22 cellular contexts compared by ENCODE assay signal in the genomic region with DNA sequence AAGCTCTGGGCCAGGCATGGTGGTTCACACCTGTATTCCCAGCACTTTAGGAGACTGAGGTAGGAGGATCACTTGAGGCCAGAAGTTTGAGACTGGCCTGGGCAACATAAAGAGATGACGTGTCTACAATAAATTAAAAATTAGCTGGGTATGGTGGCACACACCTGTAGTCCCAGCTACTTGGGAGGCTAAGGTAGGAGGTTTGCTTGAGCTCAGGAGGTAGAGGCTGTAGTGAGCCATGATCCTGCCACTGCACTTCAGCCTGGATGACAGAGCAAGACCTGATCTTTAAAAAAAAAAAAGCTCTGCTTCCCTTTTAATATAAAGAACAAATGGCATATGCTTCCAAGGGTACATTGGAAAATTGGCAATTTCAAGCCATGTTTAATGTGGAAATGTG. TPM values are rescaled to one million over a fixed set of nuclear protein-coding genes. Genes with fewer than 3 reads are reported as not detected.
DNase-seq lines count a peak whose midpoint lies in the region; ATAC-seq, FAIRE-seq and TF ChIP-seq lines count a peak whose summit lies in the region.
"Had no signal": no experiment of that assay in that cellular context is flagged by ENCODE, and none has a peak within 500 bp of the region (broad histone marks: within the 10 kb centered on the region; RNA-seq: fewer than 3 reads in every experiment).

No MANE protein-coding gene starts in this region.

- no peak overlapping the region for H2BK5ac ChIP-seq in mesenchymal stem cell (ENCODE audit: low read depth, low read length, poor library complexity, severe bottlenecking)

- H3K27me3 ChIP-seq in HepG2 (ENCODE audit: control insufficient read depth in 1 of 2, insufficient read depth in 2 of 2, low read length in 2 of 2), result no peaks in the 10 kb centered on the region
- H3K27me3 ChIP-seq in right lobe of liver, result no peaks in the 10 kb centered on the region
- H3K27me3 ChIP-seq in mesenchymal stem cell (ENCODE audit: control insufficient read depth in 1 of 2, insufficient read depth in 1 of 2, low read length in 2 of 2), result no peaks in the 10 kb centered on the region
- H3K27me3 ChIP-seq in smooth muscle cell (ENCODE audit: low read depth), result no peaks in the 10 kb centered on the region
- H3K27me3 ChIP-seq in Karpas-422 (ENCODE audit: low read length), result no peaks in the 10 kb centered on the region
- H3K27me3 ChIP-seq: BLaER1 had no signal

- no peak overlapping the region for H3K18ac ChIP-seq in mesenchymal stem cell (ENCODE audit: low read depth in 1 of 2, low read length in 2 of 2)

- no peaks in the 10 kb centered on the region for H3K9me3 ChIP-seq in HepG2 (ENCODE audit: low read length)
- H3K9me3 ChIP-seq in right lobe of liver, result no peaks in the 10 kb centered on the region
- no peaks in the 10 kb centered on the region for H3K9me3 ChIP-seq in SK-N-MC (ENCODE audit: low read depth, low read length)
- no peaks in the 10 kb centered on the region for H3K9me3 ChIP-seq in mesenchymal stem cell (ENCODE audit: control insufficient read depth, low read length)
- H3K9me3 ChIP-seq in smooth muscle cell (replicated peaks; ENCODE audit: low read depth), result no peaks in the 10 kb centered on the region
- H3K9me3 ChIP-seq in Karpas-422 (ENCODE audit: low read length), result no peaks in the 10 kb centered on the region
- H3K9me3 ChIP-seq: BLaER1, SK-N-SH had no signal

- BruUV-seq in HepG2 (replicated peaks; lab: Mats Ljungman, UMichigan), result no TSS peak

- H3K4me3 ChIP-seq in HepG2 (replicated peaks in 1 of 3; ENCODE audit: insufficient read depth in 1 of 3, low read depth in 2 of 3, low read length in 3 of 3), result no peak overlapping the region
- H3K4me3 ChIP-seq in right lobe of liver, result no peak overlapping the region
- no peak overlapping the region for H3K4me3 ChIP-seq in SK-N-MC
- H3K4me3 ChIP-seq in mesenchymal stem cell (ENCODE audit: insufficient read depth in 1 of 2, low read depth in 1 of 2, low read length in 2 of 2), result no peak overlapping the region
- H3K4me3 ChIP-seq in smooth muscle cell, result no peak overlapping the region
- H3K4me3 ChIP-seq in Karpas-422 (ENCODE audit: low read length), result no peak overlapping the region
- H3K4me3 ChIP-seq: BLaER1 had no signal

- H3K4ac ChIP-seq in mesenchymal stem cell (ENCODE audit: low read depth in 1 of 2, low read length in 2 of 2), result no peak overlapping the region

- TF ChIP-seq EP300 in HepG2 (IDR thresholded peaks at IDR 0.05; ENCODE audit: low read depth in 2 of 2, low read length in 2 of 2), result no peak
- no peak for TF ChIP-seq EP300 in HepG2 (CRISPR knock-in tag; IDR thresholded peaks at IDR 0.05; ENCODE audit: borderline replicate concordance)

- peaks cover 100% of the 10 kb centered on the region for H3K79me2 ChIP-seq in HepG2 (ENCODE audit: insufficient read depth, low read length)
- peaks cover 96% of the 10 kb centered on the region for H3K79me2 ChIP-seq in smooth muscle cell (ENCODE audit: low read depth)
- H3K79me2 ChIP-seq in Karpas-422 (ENCODE audit: low read length), result no peaks in the 10 kb centered on the region

- H2BK15ac ChIP-seq in mesenchymal stem cell (ENCODE audit: low read depth, poor library complexity, severe bottlenecking), result no peak overlapping the region

- no peaks in the 10 kb centered on the region for H3K9me2 ChIP-seq in Karpas-422 (replicated peaks; ENCODE audit: insufficient read depth, low read length)
- H3K9me2 ChIP-seq: SK-N-SH had no signal

- TF ChIP-seq RAD21 in HepG2 (CRISPR knock-in tag; IDR thresholded peaks at IDR 0.05), result no peak

- H3F3A ChIP-seq in smooth muscle cell (ENCODE audit: low read depth), result peaks cover 62% of the 10 kb centered on the region

- H3K36me3 ChIP-seq in HepG2 (replicated peaks in 1 of 2; ENCODE audit: control insufficient read depth in 1 of 2, insufficient read depth in 2 of 2, low read length in 2 of 2) (peaks cover 6 to 10% of the 10 kb centered on the region in 2 experiments; a peak in 4 of 5 replicates), right lobe of liver (no peaks in the 10 kb centered on the region), SK-N-MC (ENCODE audit: insufficient read depth, low read length) (0 out of 2 replicates have a peak, but pooled peaks cover 7% of the 10 kb centered on the region), mesenchymal stem cell (ENCODE audit: control insufficient read depth in 1 of 2, insufficient read depth in 2 of 2, low read depth in 1 of 2, low read length in 2 of 2) (peaks cover 7 to 11% of the 10 kb centered on the region in 2 experiments), smooth muscle cell (ENCODE audit: low read depth) (no peaks in the 10 kb centered on the region), Karpas-422 (ENCODE audit: insufficient read depth, low read length) (no peaks in the 10 kb centered on the region)

- H2AFZ ChIP-seq in HepG2 (ENCODE audit: low read length), result no peak overlapping the region
- H2AFZ ChIP-seq in mesenchymal stem cell (ENCODE audit: low read depth, low read length), result no peak overlapping the region
- no peak overlapping the region for H2AFZ ChIP-seq in smooth muscle cell (ENCODE audit: low read depth)
- no peak overlapping the region for H2AFZ ChIP-seq in Karpas-422 (ENCODE audit: low read length)

- H2BK12ac ChIP-seq in mesenchymal stem cell (ENCODE audit: low read length in 2 of 2), result no peak overlapping the region

- H2AK5ac ChIP-seq in mesenchymal stem cell (ENCODE audit: low read length, severe bottlenecking), result peak overlapping the region; percentile 49

- intact Hi-C loops in HepG2 (cut with micrococcal nuclease; ENCODE audit: unreplicated experiment), result no loop called here
- intact Hi-C loops in right lobe of liver (cut with DNase I), result no loop called here

- 100% methylated on average over 1 of the region's 1 CpG for WGBS in HepG2 (ENCODE audit: low lambda C conversion rate)
- 90% methylated on average over 1 of the region's 1 CpG for WGBS in right lobe of liver (ENCODE audit: insufficient coverage, low coverage, low lambda C conversion rate, missing lambda C conversion rate)
- WGBS in mesenchymal stem cell, result 95% methylated on average over 1 of the region's 1 CpG
- 100% methylated on average over 1 of the region's 1 CpG for WGBS in smooth muscle cell (ENCODE audit: low lambda C conversion rate)

- FAIRE-seq in HepG2 (lab: Jason Lieb, UNC), result no peak
- FAIRE-seq: GM12891 had no signal

- CTCF ChIA-PET in HepG2 (lab: Yijun Ruan, JAX; ENCODE audit: low intra/inter-chr PET ratio, low total read pairs), result no interaction called here

- TF ChIP-seq POLR2A in HepG2 (IDR thresholded peaks at IDR 0.05; ENCODE audit: insufficient read depth in 1 of 2, low read depth in 2 of 2, low read length in 2 of 2) (no peak), right lobe of liver (IDR thresholded peaks at IDR 0.05) (no peak)

- in situ Hi-C loops in HepG2 (cut with HindIII; ENCODE audit: extremely low pct_ligation_motif_present, low pct_unique_long_range_greater_than_20kb), result no loop called here

- no peak overlapping the region for H3K14ac ChIP-seq in mesenchymal stem cell (ENCODE audit: low read length in 2 of 2)

- POLR2A ChIA-PET in HepG2 (lab: Yijun Ruan, JAX), result no interaction called here

- peaks cover 93% of the 10 kb centered on the region for H4K20me1 ChIP-seq in HepG2 (ENCODE audit: insufficient read depth, low read length)
- peaks cover 95% of the 10 kb centered on the region for H4K20me1 ChIP-seq in smooth muscle cell (ENCODE audit: low read depth)
- no peaks in the 10 kb centered on the region for H4K20me1 ChIP-seq in Karpas-422 (ENCODE audit: insufficient read depth, low read depth, low read length)

- peaks cover 3% of the 10 kb centered on the region for H3K79me1 ChIP-seq in mesenchymal stem cell (replicated peaks; ENCODE audit: low read length, poor library complexity, severe bottlenecking)

- H3K27ac ChIP-seq in HepG2 (ENCODE audit: extremely low read length, insufficient read depth, low read length) (peak overlapping the region; percentile 66), right lobe of liver (peak overlapping the region in 1 of 3 donors; percentile 14), SK-N-MC (peak overlapping the region; percentile 88), mesenchymal stem cell (ENCODE audit: low read length, poor library complexity, severe bottlenecking) (peak overlapping the region; percentile 14), smooth muscle cell (ENCODE audit: low read depth) (peak overlapping the region; percentile 96), Karpas-422 (ENCODE audit: low read length) (no peak overlapping the region)
- H3K27ac ChIP-seq: BLaER1 had no signal

- DNase-seq in HepG2 (ENCODE audit: low spot score) (no peak), right lobe of liver (no peak), SK-N-MC (ENCODE audit: low read depth, low spot score) (no peak), mesenchymal stem cell (no peak), smooth muscle cell (lab: John Stamatoyannopoulos, UW; ENCODE audit: unreplicated experiment) (no peak), NOMO-1 (lab: John Stamatoyannopoulos, UW; ENCODE audit: unreplicated experiment in 2 of 2) (no peak), Karpas-422 (no peak), NCI-H774 (lab: John Stamatoyannopoulos, UW) (no peak)
- DNase-seq: CD4-positive, alpha-beta memory T cell; DMS53; KG1; NCI-H1092 treated with DMSO at 0.1 percent for 48 hours; NCI-H146; NCI-H2029 treated with DMSO at 0.1 percent for 48 hours; NCI-H2171; NCI-H446; NCI-H69; NK-92 treated with Interleukin-12 subunit alpha and Interleukin-12 subunit beta, amount 100 ng/mL, for 24 hours; SHP77; SK-N-SH had no signal

- ATAC-seq in HepG2, result no peak
- ATAC-seq in right lobe of liver, result no peak

- no peak overlapping the region for H3K23ac ChIP-seq in mesenchymal stem cell (ENCODE audit: low read length in 2 of 2)

- no peak overlapping the region for H2BK120ac ChIP-seq in mesenchymal stem cell (ENCODE audit: low read depth, low read length)

- no peak overlapping the region for H4K8ac ChIP-seq in mesenchymal stem cell (ENCODE audit: low read length)

- TF ChIP-seq CTCF in HepG2 (CRISPR knock-in tag; IDR thresholded peaks at IDR 0.05) (no peak), right lobe of liver (IDR thresholded peaks at IDR 0.05) (no peak), smooth muscle cell (IDR thresholded peaks at IDR 0.05; ENCODE audit: borderline replicate concordance, insufficient read depth, poor library complexity, severe bottlenecking) (no peak)

- H3K4me2 ChIP-seq in HepG2 (ENCODE audit: low read depth, low read length) (no peak overlapping the region), mesenchymal stem cell (ENCODE audit: low read length, poor library complexity, severe bottlenecking) (no peak overlapping the region), smooth muscle cell (peak overlapping the region; percentile 77), Karpas-422 (ENCODE audit: low read depth, low read length, poor library complexity, severe bottlenecking) (no peak overlapping the region)
- H3K4me2 ChIP-seq: BLaER1, SK-N-SH had no signal

- H3K9ac ChIP-seq in HepG2 (ENCODE audit: insufficient read depth, low read depth, low read length) (no peak overlapping the region), SK-N-MC (ENCODE audit: insufficient read length) (no peak overlapping the region), mesenchymal stem cell (ENCODE audit: low read length) (no peak overlapping the region), smooth muscle cell (ENCODE audit: low read depth) (peak overlapping the region; percentile 64), Karpas-422 (ENCODE audit: low read length) (no peak overlapping the region)
- H3K9ac ChIP-seq: BLaER1, SK-N-SH had no signal

- no peak overlapping the region for H4K91ac ChIP-seq in mesenchymal stem cell (ENCODE audit: low read length)

- H3K4me1 ChIP-seq in HepG2 (ENCODE audit: insufficient read depth, low read length), result peaks cover 100% of the 10 kb centered on the region
- H3K4me1 ChIP-seq in right lobe of liver, result peaks cover 0 to 40% (median 17%) of the 10 kb centered on the region in 4 donors
- peaks cover 1% of the 10 kb centered on the region for H3K4me1 ChIP-seq in mesenchymal stem cell (ENCODE audit: control insufficient read depth, insufficient read depth, low read depth, low read length)
- peaks cover 59% of the 10 kb centered on the region for H3K4me1 ChIP-seq in smooth muscle cell (ENCODE audit: low read depth)
- H3K4me1 ChIP-seq in Karpas-422 (ENCODE audit: low read length), result no peaks in the 10 kb centered on the region
- H3K4me1 ChIP-seq: BLaER1 had no signal

RNA-seq across cellular contexts. Expression of a gene that starts 46.7 kb away (rescaled TPM):
- total RNA-seq in HepG2 (2016; rRNA removed; fragmentation: Illumina TruSeq; extraction: Trizol) (103 and 110 TPM in 2 replicates), right lobe of liver (100 to 1,000 TPM in 1 of 6 experiments, 10 to 100 TPM in 5; 40.2 to 184 (median 63.5) TPM), smooth muscle cell (265 and 294 TPM in 2 replicates)
- total RNA-seq in HepG2 (2016; cell fraction: cytosol; rRNA removed; fragmentation: Illumina TruSeq; extraction: Trizol; ENCODE audit: low read depth), result 133 and 147 TPM in 2 replicates
- 93.9 TPM in 2 replicates for total RNA-seq in HepG2 (2016; cell fraction: insoluble cytoplasmic fraction; rRNA removed; fragmentation: Illumina TruSeq; extraction: Trizol)
- total RNA-seq in HepG2 (2016; cell fraction: membrane; rRNA removed; fragmentation: Illumina TruSeq; extraction: Trizol), result 73.4 and 76.7 TPM in 2 replicates
- 222 and 239 TPM in 2 replicates for total RNA-seq in HepG2 (2016; cell fraction: nucleus; rRNA removed; fragmentation: Illumina TruSeq; extraction: Trizol)
- polyA plus RNA-seq in HepG2 (2011; rRNA removed) (74.8 and 82.8 TPM in 2 replicates), smooth muscle cell (149 and 161 TPM in 2 replicates)
- polyA plus RNA-seq in HepG2 (2011; cell fraction: cytosol; rRNA removed), result 26.6 and 44.0 TPM in 2 replicates
- polyA plus RNA-seq in HepG2 (2011; cell fraction: nucleus; rRNA removed), result 159 and 177 TPM in 2 replicates
- polyA plus RNA-seq in HepG2 (2012), result 100 and 116 TPM in 2 replicates
- 18.9 and 23.3 TPM in 2 replicates for polyA plus RNA-seq in HepG2 (2016; cell fraction: cytosol; fragmentation: Illumina TruSeq; extraction: Trizol; ENCODE audit: low read depth)
- 71.0 and 74.2 TPM in 2 replicates for polyA plus RNA-seq in HepG2 (2016; cell fraction: insoluble cytoplasmic fraction; fragmentation: Illumina TruSeq; extraction: Trizol; ENCODE audit: low read depth)
- 23.8 and 25.2 TPM in 2 replicates for polyA plus RNA-seq in HepG2 (2016; cell fraction: membrane; fragmentation: Illumina TruSeq; extraction: Trizol; ENCODE audit: low read depth)
- polyA plus RNA-seq in HepG2 (2016; cell fraction: nucleus; fragmentation: Illumina TruSeq; extraction: Trizol; ENCODE audit: insufficient read depth, low read depth), result 67.2 and 72.5 TPM in 2 replicates
- 83.1 and 705 TPM in 2 replicates for polyA minus RNA-seq in HepG2 (2011; rRNA and poly(A)+ RNA removed; ENCODE audit: low replicate concordance)
- polyA minus RNA-seq in HepG2 (2011; cell fraction: cytosol; rRNA and poly(A)+ RNA removed), result 129 and 146 TPM in 2 replicates
- 1,231 and 1,245 TPM in 2 replicates for polyA minus RNA-seq in HepG2 (2011; cell fraction: nucleus; rRNA and poly(A)+ RNA removed)
- polyA plus RNA-seq in mesenchymal stem cell (2013, experiment 1 of 2), result 183 TPM
- polyA plus RNA-seq in mesenchymal stem cell (2013, experiment 2 of 2), result 178 TPM
- 1.6 and 2.6 TPM in 2 replicates for total RNA-seq in Karpas-422 (2014; rRNA removed; shearing (Covaris generic); ENCODE audit: low replicate concordance)

Comparison
In these comparisons a context has a peak if more than half of its experiments do, and no peak if none do; other contexts are left out.
1. RNA of a gene that starts 46.7 kb away (total RNA-seq): 265 to 294 TPM in smooth muscle cell, 73.4 to 239 TPM in HepG2 and 40.2 to 184 TPM in right lobe of liver; 1.6 to 2.6 TPM in Karpas-422; every median in the first group is over 10 times any median in the second.